Comparison of ENCODE assay signal across 11 cellular contexts in the genomic region with DNA sequence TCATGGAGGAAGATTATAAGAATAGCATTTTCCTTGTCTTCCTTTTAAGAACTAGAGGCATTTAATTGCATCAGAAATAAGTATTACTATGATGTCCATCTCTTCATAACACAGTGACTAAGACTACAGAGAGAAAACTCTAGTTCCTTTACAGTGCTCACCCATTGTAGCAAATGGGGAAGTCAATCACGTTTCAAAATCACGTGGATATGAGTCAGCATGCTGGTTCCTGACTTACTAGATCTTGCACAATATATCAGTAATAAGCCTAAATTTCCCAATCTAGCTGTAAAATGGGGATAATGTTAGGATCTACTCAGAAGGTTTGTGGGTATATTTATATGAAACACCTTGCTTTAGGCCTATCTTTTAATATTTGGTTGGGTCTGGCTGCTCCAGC.
DNase-seq lines count a peak whose midpoint lies in the region; ATAC-seq and TF ChIP-seq lines count a peak whose summit lies in the region.
"Had no signal": no experiment of that assay in that cellular context is flagged by ENCODE, and none has a peak within 500 bp of the region (broad histone marks: within the 10 kb centered on the region; RNA-seq: fewer than 3 reads in every experiment).

No MANE protein-coding gene starts in this region.

- peak; percentile 69 for ATAC-seq in GM21576 (IDR thresholded peaks at IDR 0.05; ENCODE audit: unreplicated experiment)

- H3K4me3 Mint-ChIP-seq in progenitor cell of endocrine pancreas (ENCODE audit: low read depth), result no peak overlapping the region

- no peaks in the 10 kb centered on the region for H3K9me3 Mint-ChIP-seq in progenitor cell of endocrine pancreas (ENCODE audit: low read depth)

- peaks cover 4% of the 10 kb centered on the region for H3K4me1 Mint-ChIP-seq in progenitor cell of endocrine pancreas (ENCODE audit: low read depth)

- H3K27ac ChIP-seq in epithelial cell of prostate, result peak overlapping the region; percentile 50
- H3K27ac ChIP-seq: tibial nerve had no signal

- no peaks in the 10 kb centered on the region for H3K36me3 Mint-ChIP-seq in progenitor cell of endocrine pancreas (ENCODE audit: insufficient read depth)

- no peaks in the 10 kb centered on the region for H3K27me3 Mint-ChIP-seq in progenitor cell of endocrine pancreas

- no peak overlapping the region for H3K27ac Mint-ChIP-seq in progenitor cell of endocrine pancreas

- peak; percentile 42 for DNase-seq in AG08395 (ENCODE audit: low spot score)
- peak; percentile 5 for DNase-seq in NCI-H460 (ENCODE audit: extremely low read depth, low read depth)
- DNase-seq in epithelial cell of prostate (ENCODE audit: low read depth, low spot score), result peak; percentile 48
- DNase-seq in progenitor cell of endocrine pancreas (ENCODE audit: low spot score, unreplicated experiment), result no peak
- no peak for DNase-seq in cerebellar nuclear complex (lab: John Stamatoyannopoulos, UW)
- DNase-seq in NCI-H524 (lab: John Stamatoyannopoulos, UW), result no peak
- no peak for DNase-seq in iPS-NIHi7 (ENCODE audit: extremely low spot score)
- DNase-seq: activated naive CD4-positive, alpha-beta T cell treated with Interleukin-2 at 50 U/mL for 16 hours; NCI-H2171 treated with DMSO at 0.1 percent for 48 hours had no signal

- no peak for TF ChIP-seq CTCF in progenitor cell of endocrine pancreas (IDR thresholded peaks at IDR 0.05; ENCODE audit: unreplicated experiment)

Comparison
In these comparisons a context has a peak if more than half of its experiments do, and no peak if none do; other contexts are left out.
1. DNase-seq: peak in AG08395 (single experiment), NCI-H460 (single experiment) and epithelial cell of prostate (single experiment); none in progenitor cell of endocrine pancreas (single experiment), cerebellar nuclear complex (0 of 2), NCI-H524 (0 of 2) and iPS-NIHi7 (single experiment).